Comparison of ENCODE assay signal across 8 cellular contexts in genomic region chr14:49959822-49960408, GRCh38.
A peak's percentile ranks its signal among the peaks of the same experiment; 100 is the strongest.
DNase-seq lines count a peak whose midpoint lies in the region; ATAC-seq, FAIRE-seq and TF ChIP-seq lines count a peak whose summit lies in the region.

No MANE protein-coding gene starts in this region.

- TF ChIP-seq POLR2A in HepG2 (IDR thresholded peaks at IDR 0.05; ENCODE audit: insufficient read depth in 1 of 2, low read depth in 2 of 2, low read length in 2 of 2) (no peak), right lobe of liver (IDR thresholded peaks at IDR 0.05) (no peak)

- H3K27ac ChIP-seq in HepG2 (ENCODE audit: extremely low read length, insufficient read depth, low read length) (no peak overlapping the region), right lobe of liver (no peak overlapping the region), PC-9 (peak overlapping the region; percentile 88), parathyroid adenoma (no peak overlapping the region)

- TF ChIP-seq CTCF in HepG2 (CRISPR knock-in tag; IDR thresholded peaks at IDR 0.05) (no peak), right lobe of liver (IDR thresholded peaks at IDR 0.05) (no peak), PC-9 (conservative IDR thresholded peaks at IDR 0.05) (no peak), parathyroid adenoma (IDR thresholded peaks at IDR 0.05) (no peak)

- POLR2A ChIA-PET in HepG2 (lab: Yijun Ruan, JAX) (interaction anchor here (0.8 kb wide), 1 partner anchor 44 kb away, joined by 4 read pairs; no protein-coding TSS in a partner anchor), PC-9 (lab: Charles Lee; ENCODE audit: unreplicated experiment) (interaction anchor here (0.9 kb wide), 1 partner anchor 49 kb away, joined by 28 read pairs; no protein-coding TSS in a partner anchor)

- CTCF ChIA-PET in HepG2 (lab: Yijun Ruan, JAX; ENCODE audit: low intra/inter-chr PET ratio, low total read pairs) (no interaction called here), PC-9 (lab: Charles Lee) (no interaction called here)

- peaks cover 67% of the 10 kb centered on the region for H3K4me1 ChIP-seq in HepG2 (ENCODE audit: insufficient read depth, low read length)
- H3K4me1 ChIP-seq in right lobe of liver: peaks cover 0 to 12% (median 0%) of the 10 kb centered on the region in 4 donors
- H3K4me1 ChIP-seq in PC-9 (replicated peaks; ENCODE audit: insufficient read depth): peaks cover 53% of the 10 kb centered on the region
- no peaks in the 10 kb centered on the region for H3K4me1 ChIP-seq in parathyroid adenoma

- intact Hi-C loops in HepG2 (cut with micrococcal nuclease; ENCODE audit: unreplicated experiment): no loop called here
- intact Hi-C loops in right lobe of liver (cut with DNase I): no loop called here
- intact Hi-C loops in PC-9 (cut with micrococcal nuclease; ENCODE audit: unreplicated experiment): loop anchor here (5.0 kb wide), 1 partner anchor 87 kb away; no protein-coding TSS in a partner anchor

- H3K27me3 ChIP-seq in HepG2 (ENCODE audit: control insufficient read depth in 1 of 2, insufficient read depth in 2 of 2, low read length in 2 of 2) (no peaks in the 10 kb centered on the region), right lobe of liver (no peaks in the 10 kb centered on the region), PC-9 (ENCODE audit: insufficient read depth, low read depth) (no peaks in the 10 kb centered on the region), parathyroid adenoma (ENCODE audit: control insufficient read depth, insufficient read depth, low read length) (no peaks in the 10 kb centered on the region)

- H3F3A ChIP-seq in PC-9 (ENCODE audit: insufficient read depth, low read depth): peaks cover 40% of the 10 kb centered on the region

- no peak for TF ChIP-seq RAD21 in HepG2 (CRISPR knock-in tag; IDR thresholded peaks at IDR 0.05)

- TF ChIP-seq EP300 in HepG2 (IDR thresholded peaks at IDR 0.05; ENCODE audit: low read depth in 2 of 2, low read length in 2 of 2) (no peak), HepG2 (CRISPR knock-in tag; IDR thresholded peaks at IDR 0.05; ENCODE audit: borderline replicate concordance) (no peak)

- in situ Hi-C loops in HepG2 (cut with HindIII; ENCODE audit: extremely low pct_ligation_motif_present, low pct_unique_long_range_greater_than_20kb): no loop called here

- no peaks in the 10 kb centered on the region for H3K79me2 ChIP-seq in HepG2 (ENCODE audit: insufficient read depth, low read length)
- H3K79me2 ChIP-seq in PC-9 (ENCODE audit: low read depth): no peaks in the 10 kb centered on the region
- H3K79me2 ChIP-seq in parathyroid adenoma: no peaks in the 10 kb centered on the region

- no peaks in the 10 kb centered on the region for H3K9me2 ChIP-seq in PC-9 (ENCODE audit: insufficient read depth)

- no peaks in the 10 kb centered on the region for H4K20me1 ChIP-seq in HepG2 (ENCODE audit: insufficient read depth, low read length)
- no peaks in the 10 kb centered on the region for H4K20me1 ChIP-seq in PC-9 (ENCODE audit: insufficient read depth)

- peak overlapping the region; percentile 78 for H2AFZ ChIP-seq in HepG2 (ENCODE audit: low read length)
- no peak overlapping the region for H2AFZ ChIP-seq in PC-9
- peak overlapping the region; percentile 53 for H2AFZ ChIP-seq in parathyroid adenoma

- H3K9me3 ChIP-seq in HepG2 (ENCODE audit: low read length) (no peaks in the 10 kb centered on the region), right lobe of liver (no peaks in the 10 kb centered on the region), PC-9 (ENCODE audit: insufficient read depth, low read depth) (peaks cover 6% of the 10 kb centered on the region; the same call in 1 of the 2 replicates), parathyroid adenoma (ENCODE audit: control insufficient read depth, low read length) (no peaks in the 10 kb centered on the region)

- peak; percentile 56 for ATAC-seq in HepG2
- ATAC-seq in right lobe of liver: no peak
- ATAC-seq in HG03139 (IDR thresholded peaks at IDR 0.05; ENCODE audit: unreplicated experiment): peak; percentile 49

- DNase-seq in HepG2 (ENCODE audit: low spot score) (no peak), right lobe of liver (no peak), PC-9 (peak; percentile 70 to 88), superior temporal gyrus (ENCODE audit: extremely low spot score) (no peak), amygdala (lab: John Stamatoyannopoulos, UW) (no peak), NCI-H82 treated with DMSO at 0.1 percent for 48 hours (lab: John Stamatoyannopoulos, UW; ENCODE audit: unreplicated experiment) (no peak)

- peak; percentile 40 for FAIRE-seq in HepG2 (lab: Jason Lieb, UNC)

- peak overlapping the region in 2 of 3 experiments; percentile 30 to 39; a peak in 3 of 6 replicates for H3K4me3 ChIP-seq in HepG2 (replicated peaks in 1 of 3; ENCODE audit: insufficient read depth in 1 of 3, low read depth in 2 of 3, low read length in 3 of 3)
- no peak overlapping the region for H3K4me3 ChIP-seq in right lobe of liver
- no peak overlapping the region for H3K4me3 ChIP-seq in PC-9
- H3K4me3 ChIP-seq in parathyroid adenoma (ENCODE audit: low read depth, low read length): no peak overlapping the region

- no peak overlapping the region for H3K9ac ChIP-seq in HepG2 (ENCODE audit: insufficient read depth, low read depth, low read length)
- H3K9ac ChIP-seq in parathyroid adenoma: no peak overlapping the region

- H3K36me3 ChIP-seq in HepG2 (replicated peaks in 1 of 2; ENCODE audit: control insufficient read depth in 1 of 2, insufficient read depth in 2 of 2, low read length in 2 of 2) (no peaks in the 10 kb centered on the region), right lobe of liver (no peaks in the 10 kb centered on the region), PC-9 (ENCODE audit: low read depth) (no peaks in the 10 kb centered on the region), parathyroid adenoma (ENCODE audit: control insufficient read depth, insufficient read depth, low read length) (no peaks in the 10 kb centered on the region)

- 14% methylated on average over 9 of the region's 9 CpGs for WGBS in HepG2 (ENCODE audit: low lambda C conversion rate)
- WGBS in right lobe of liver (ENCODE audit: insufficient coverage, low coverage, low lambda C conversion rate, missing lambda C conversion rate): 70% methylated on average over 7 of the region's 9 CpGs

- BruUV-seq in HepG2 (replicated peaks; lab: Mats Ljungman, UMichigan) (no TSS peak), PC-9 (replicated peaks; lab: Mats Ljungman, UMichigan) (no TSS peak)

- H3K4me2 ChIP-seq in HepG2 (ENCODE audit: low read depth, low read length) (peak overlapping the region; percentile 55), PC-9 (peak overlapping the region; percentile 47), parathyroid adenoma (ENCODE audit: low read length) (peak overlapping the region; percentile 42)

TF ChIP-seq in HepG2, 621 proteins besides CTCF, POLR2A, EP300 and RAD21:
- TF ChIP-seq ELF1 (CRISPR knock-in tag; IDR thresholded peaks at IDR 0.05) (0 out of 2 replicates have a peak, but pooled peaks have one; percentile 28), ELF3 (CRISPR knock-in tag; IDR thresholded peaks at IDR 0.05) (peak; percentile 68; the same call in 1 of the 2 replicates), ATAD3A (CRISPR knock-in tag; IDR thresholded peaks at IDR 0.05) (no peak)
- TF ChIP-seq, protein P1, sequence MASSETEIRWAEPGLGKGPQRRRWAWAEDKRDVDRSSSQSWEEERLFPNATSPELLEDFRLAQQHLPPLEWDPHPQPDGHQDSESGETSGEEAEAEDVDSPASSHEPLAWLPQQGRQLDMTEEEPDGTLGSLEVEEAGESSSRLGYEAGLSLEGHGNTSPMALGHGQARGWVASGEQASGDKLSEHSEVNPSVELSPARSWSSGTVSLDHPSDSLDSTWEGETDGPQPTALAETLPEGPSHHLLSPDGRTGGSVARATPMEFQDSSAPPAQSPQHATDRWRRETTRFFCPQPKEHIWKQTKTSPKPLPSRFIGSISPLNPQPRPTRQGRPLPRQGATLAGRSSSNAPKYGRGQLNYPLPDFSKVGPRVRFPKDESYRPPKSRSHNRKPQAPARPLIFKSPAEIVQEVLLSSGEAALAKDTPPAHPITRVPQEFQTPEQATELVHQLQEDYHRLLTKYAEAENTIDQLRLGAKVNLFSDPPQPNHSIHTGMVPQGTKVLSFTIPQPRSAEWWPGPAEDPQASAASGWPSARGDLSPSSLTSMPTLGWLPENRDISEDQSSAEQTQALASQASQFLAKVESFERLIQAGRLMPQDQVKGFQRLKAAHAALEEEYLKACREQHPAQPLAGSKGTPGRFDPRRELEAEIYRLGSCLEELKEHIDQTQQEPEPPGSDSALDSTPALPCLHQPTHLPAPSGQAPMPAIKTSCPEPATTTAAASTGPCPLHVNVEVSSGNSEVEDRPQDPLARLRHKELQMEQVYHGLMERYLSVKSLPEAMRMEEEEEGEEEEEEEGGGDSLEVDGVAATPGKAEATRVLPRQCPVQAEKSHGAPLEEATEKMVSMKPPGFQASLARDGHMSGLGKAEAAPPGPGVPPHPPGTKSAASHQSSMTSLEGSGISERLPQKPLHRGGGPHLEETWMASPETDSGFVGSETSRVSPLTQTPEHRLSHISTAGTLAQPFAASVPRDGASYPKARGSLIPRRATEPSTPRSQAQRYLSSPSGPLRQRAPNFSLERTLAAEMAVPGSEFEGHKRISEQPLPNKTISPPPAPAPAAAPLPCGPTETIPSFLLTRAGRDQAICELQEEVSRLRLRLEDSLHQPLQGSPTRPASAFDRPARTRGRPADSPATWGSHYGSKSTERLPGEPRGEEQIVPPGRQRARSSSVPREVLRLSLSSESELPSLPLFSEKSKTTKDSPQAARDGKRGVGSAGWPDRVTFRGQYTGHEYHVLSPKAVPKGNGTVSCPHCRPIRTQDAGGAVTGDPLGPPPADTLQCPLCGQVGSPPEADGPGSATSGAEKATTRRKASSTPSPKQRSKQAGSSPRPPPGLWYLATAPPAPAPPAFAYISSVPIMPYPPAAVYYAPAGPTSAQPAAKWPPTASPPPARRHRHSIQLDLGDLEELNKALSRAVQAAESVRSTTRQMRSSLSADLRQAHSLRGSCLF (CRISPR knock-in tag; IDR thresholded peaks at IDR 0.05; ENCODE audit: borderline replicate concordance): no peak
TF ChIP-seq in HepG2: peak in this region for 2.

Comparison
In these comparisons a context has a peak if more than half of its experiments do, and no peak if none do; other contexts are left out.
1. ATAC-seq: peak in HepG2 (single experiment) and HG03139 (single experiment); none in right lobe of liver (0 of 4).
2. H3K4me3 ChIP-seq: peak in HepG2 (2 of 3); none in right lobe of liver (0 of 3), PC-9 (single experiment) and parathyroid adenoma (single experiment).
3. DNase-seq: peak in PC-9 (2 of 2); none in HepG2 (single experiment), right lobe of liver (0 of 3), superior temporal gyrus (single experiment), amygdala (0 of 56) and NCI-H82 treated with DMSO at 0.1 percent for 48 hours (single experiment).
4. Peak in every context shown above with its lines, with median percentiles within 50 percentile points of each other: H3K4me2 ChIP-seq.